ENCODE assay signal across 35 cellular contexts in genomic region chr7:148790327-148790726, GRCh38.
"Had no signal": no experiment of that assay in that cellular context is flagged by ENCODE, and none has a peak within 500 bp of the region (broad histone marks: within the 10 kb centered on the region; RNA-seq: fewer than 3 reads in every experiment).

No MANE protein-coding gene starts in this region.

- FAIRE-seq: astrocyte, TTC549 had no signal

- H3K27me3 ChIP-seq: adrenal gland, body of pancreas, brain microvascular endothelial cell, breast epithelium had no signal

- H3K27ac ChIP-seq: body of pancreas, brain microvascular endothelial cell, breast epithelium, VCaP had no signal

- H3K4me3 ChIP-seq: adrenal gland, body of pancreas, breast epithelium had no signal

- ATAC-seq: activated CD8-positive, alpha-beta T cell treated with anti-CD3 and anti-CD28 coated beads for 36 hours; activated naive CD4-positive, alpha-beta T cell treated with anti-CD3 and anti-CD28 coated beads, Interleukin-2, amount 50 U/mL, for 72 hours; activated T-cell treated with anti-CD3 and anti-CD28 coated beads, Interleukin-2, amount 50 U/mL, for 4 hours; activated T-cell treated with anti-CD3 and anti-CD28 coated beads, Interleukin-2, amount 50 U/mL, for 72 hours; activated T-helper 17 cell treated with anti-CD3 and anti-CD28 coated beads, Interleukin-2, amount 50 U/mL, for 72 hours; body of pancreas; T-cell; T-helper 17 cell had no signal

- H3K9me3 ChIP-seq: adrenal gland, body of pancreas, breast epithelium had no signal

- DNase-seq: activated B cell treated with CpG ODN at 0.5 μM for 24 hours; activated CD4-positive, alpha-beta memory T cell treated with anti-CD3 and anti-CD28 coated beads for 36 hours; activated CD4-positive, alpha-beta T cell treated with anti-CD3 and anti-CD28 coated beads for 4 hours; activated CD4-positive, alpha-beta T cell treated with anti-CD3 and anti-CD28 coated beads, Interleukin-2, amount 10 ng/mL, durations not matched to agents 24 days and 14 days; activated CD4-positive, alpha-beta T cell treated with anti-CD3 and anti-CD28 coated beads, Interleukin-2, amount 50 U/mL, for 1 hour; activated CD4-positive, alpha-beta T cell treated with anti-CD3 and anti-CD28 coated beads, Interleukin-2, amount 50 U/mL, for 4 hours; activated CD4-positive, CD25-positive, alpha-beta regulatory T cell treated with anti-CD3 and anti-CD28 coated beads, Interleukin-2, amount 50 U/mL, for 72 hours; activated CD8-positive, alpha-beta memory T cell treated with anti-CD3 and anti-CD28 coated beads, Interleukin-2, amount 50 U/mL, for 4 hours; activated CD8-positive, alpha-beta T cell treated with anti-CD3 and anti-CD28 coated beads for 36 hours; activated effector memory CD4-positive, alpha-beta T cell treated with anti-CD3 and anti-CD28 coated beads, Interleukin-2, amount 50 U/mL, for 16 hours; activated gamma-delta T cell treated with Interleukin-2 at 50 U/mL for 16 hours; activated naive CD4-positive, alpha-beta T cell; activated naive CD4-positive, alpha-beta T cell treated with anti-CD3 and anti-CD28 coated beads for 36 hours; activated naive CD4-positive, alpha-beta T cell treated with anti-CD3 and anti-CD28 coated beads, Interleukin-2, amount 50 U/mL, for 16 hours; activated naive CD8-positive, alpha-beta T cell treated with anti-CD3 and anti-CD28 coated beads for 36 hours; activated T-cell treated with anti-CD3 and anti-CD28 coated beads for 4 hours; activated T-cell treated with anti-CD3 and anti-CD28 coated beads, Interleukin-2, amount 50 U/mL, for 1 hour; activated T-cell treated with anti-CD3 and anti-CD28 coated beads, Interleukin-2, amount 50 U/mL, for 4 hours; activated T-cell treated with anti-CD3 and anti-CD28 coated beads, Interleukin-2, amount 50 U/mL, for 72 hours; adrenal gland; amniotic stem cell; aorta; body of pancreas; brain microvascular endothelial cell; caudate nucleus; cerebellar nuclear complex; T-cell; T-helper 17 cell; T-helper 9 cell had no signal

- H3K4me1 ChIP-seq: adrenal gland, body of pancreas, breast epithelium had no signal
